Comparison of ENCODE assay signal across 18 cellular contexts in genomic region chr4:52926575-52926974, GRCh38.
"Had no signal": no experiment of that assay in that cellular context is flagged by ENCODE, and none has a peak within 500 bp of the region (broad histone marks: within the 10 kb centered on the region; RNA-seq: fewer than 3 reads in every experiment).

No MANE protein-coding gene starts in this region.

- ATAC-seq: activated T-cell treated with anti-CD3 and anti-CD28 coated beads, Interleukin-2, amount 50 U/mL, for 72 hours; lower lobe of right lung; natural killer cell; stimulated activated naive CD8-positive, alpha-beta T cell treated with anti-CD3 and anti-CD28 coated beads, Interleukin-15, Interleukin-2, amounts not matched to agents 100 U/mL and 50 U/mL, for 24 hours had no signal

- H3K4me1 ChIP-seq: ascending aorta, esophagus squamous epithelium, lower lobe of right lung, tibial nerve had no signal

- H3K4me1 Mint-ChIP-seq: activated naive CD4-positive, alpha-beta T cell treated with anti-CD3 and anti-CD28 coated beads, Interleukin-2, amount 50 U/mL, for 24 hours; natural killer cell had no signal

- H3K27ac ChIP-seq: ascending aorta, esophagus squamous epithelium, lower lobe of right lung, tibial nerve had no signal

- H3K27me3 Mint-ChIP-seq: activated naive CD4-positive, alpha-beta T cell treated with anti-CD3 and anti-CD28 coated beads, Interleukin-2, amount 50 U/mL, for 24 hours had no signal

- H3K36me3 ChIP-seq: ascending aorta, esophagus squamous epithelium, lower lobe of right lung had no signal

- H3K36me3 Mint-ChIP-seq: natural killer cell had no signal

- FAIRE-seq: keratinocyte had no signal

- H3K27ac Mint-ChIP-seq: activated naive CD4-positive, alpha-beta T cell treated with anti-CD3 and anti-CD28 coated beads, Interleukin-2, amount 50 U/mL, for 24 hours; activated T-cell treated with anti-CD3 and anti-CD28 coated beads, Interleukin-2, amount 50 U/mL, for 72 hours; natural killer cell had no signal

- H3K4me3 Mint-ChIP-seq: activated naive CD4-positive, alpha-beta T cell treated with anti-CD3 and anti-CD28 coated beads, Interleukin-2, amount 50 U/mL, for 24 hours; activated T-cell treated with anti-CD3 and anti-CD28 coated beads, Interleukin-2, amount 50 U/mL, for 72 hours; natural killer cell had no signal

- H3K9me3 Mint-ChIP-seq: activated naive CD4-positive, alpha-beta T cell treated with anti-CD3 and anti-CD28 coated beads, Interleukin-2, amount 50 U/mL, for 24 hours; activated T-cell treated with anti-CD3 and anti-CD28 coated beads, Interleukin-2, amount 50 U/mL, for 72 hours; natural killer cell had no signal

- H3K4me3 ChIP-seq: ascending aorta, esophagus squamous epithelium, lower lobe of right lung, tibial nerve had no signal

- H3K27me3 ChIP-seq: ascending aorta, esophagus squamous epithelium, tibial nerve had no signal

- DNase-seq: activated CD4-positive, alpha-beta T cell treated with anti-CD3 and anti-CD28 coated beads for 1 hour; activated CD4-positive, alpha-beta T cell treated with anti-CD3 and anti-CD28 coated beads, Interleukin-2, amount 50 U/mL, for 4 hours; activated effector memory CD4-positive, alpha-beta T cell treated with anti-CD3 and anti-CD28 coated beads, Interleukin-2, amount 50 U/mL, for 16 hours; activated T-cell treated with anti-CD3 and anti-CD28 coated beads, Interleukin-2, amount 50 U/mL, for 72 hours; cerebellar nuclear complex; cortex of kidney; effector memory CD4-positive, alpha-beta T cell; esophagus squamous epithelium; lower lobe of right lung; natural killer cell; stimulated activated CD4-positive, alpha-beta T cell treated with anti-CD3 and anti-CD28 coated beads, Interleukin-12 subunit alpha, Interleukin-12 subunit beta, amount 100 ng/mL, for 4 hours; stimulated activated CD4-positive, alpha-beta T cell treated with anti-CD3 and anti-CD28 coated beads, Interleukin-1b, Interleukin-23, amount 100 ng/mL, for 48 hours; stimulated activated naive CD8-positive, alpha-beta T cell treated with anti-CD3 and anti-CD28 coated beads, Interleukin-15, Interleukin-2, amounts not matched to agents 100 U/mL and 50 U/mL, for 24 hours; substantia nigra had no signal

- H3K9me3 ChIP-seq: ascending aorta, esophagus squamous epithelium, lower lobe of right lung, tibial nerve had no signal
